In genomic region chr1:78836736-78837135, GRCh38 we compare ENCODE assay signal across 14 cellular contexts.
DNase-seq lines count a peak whose midpoint lies in the region; ATAC-seq and TF ChIP-seq lines count a peak whose summit lies in the region.
"Had no signal": no experiment of that assay in that cellular context is flagged by ENCODE, and none has a peak within 500 bp of the region (broad histone marks: within the 10 kb centered on the region; RNA-seq: fewer than 3 reads in every experiment).

No MANE protein-coding gene starts in this region.

- no peaks in the 10 kb centered on the region for H3K9me3 ChIP-seq in DND-41 (ENCODE audit: insufficient read depth, low read length, severe bottlenecking)
- 0 out of 2 replicates have a peak, but pooled peaks cover 3% of the 10 kb centered on the region for H3K9me3 ChIP-seq in PC-9 (ENCODE audit: insufficient read depth, low read depth)
- H3K9me3 ChIP-seq: esophagus muscularis mucosa had no signal

- CTCF ChIA-PET in PC-9 (lab: Charles Lee): no interaction called here

- H3F3A ChIP-seq in PC-9 (ENCODE audit: insufficient read depth, low read depth): no peaks in the 10 kb centered on the region

- TF ChIP-seq CTCF in DND-41 (IDR thresholded peaks at IDR 0.05; ENCODE audit: borderline replicate concordance, extremely low read depth, low read length, poor library complexity, severe bottlenecking) (no peak), PC-9 (conservative IDR thresholded peaks at IDR 0.05) (no peak), fibroblast of mammary gland (conservative IDR thresholded peaks at IDR 0.05; ENCODE audit: control insufficient read depth, insufficient read depth, low read depth, low read length) (no peak)

- no peak overlapping the region for H3K27ac ChIP-seq in DND-41 (ENCODE audit: low read length)
- H3K27ac ChIP-seq in PC-9: no peak overlapping the region
- H3K27ac ChIP-seq: esophagus muscularis mucosa had no signal

- H3K9me2 ChIP-seq in PC-9 (ENCODE audit: insufficient read depth): no peaks in the 10 kb centered on the region

- ATAC-seq in DND-41 (ENCODE audit: insufficient read depth, low read depth) (peak; percentile 89), GM18858 (IDR thresholded peaks at IDR 0.05; ENCODE audit: unreplicated experiment) (no peak), HG02571 (IDR thresholded peaks at IDR 0.05; ENCODE audit: unreplicated experiment) (no peak)

- intact Hi-C loops in PC-9 (cut with micrococcal nuclease; ENCODE audit: unreplicated experiment): loop anchor here (10.0 kb wide), 1 partner anchor 518 kb away; no protein-coding TSS in a partner anchor

- H3K4me3 ChIP-seq in DND-41 (ENCODE audit: low read depth in 1 of 2, low read length in 2 of 2) (peak overlapping the region in 1 of 2 experiments; percentile 25; a peak in 1 of 4 replicates), PC-9 (no peak overlapping the region), fibroblast of mammary gland (ENCODE audit: control insufficient read depth, low read depth, low read length) (no peak overlapping the region)

- DNase-seq in ACHN (peak; percentile 40), DND-41 (no peak), PC-9 (no peak), fibroblast of mammary gland (ENCODE audit: low read depth) (peak; percentile 13), D341Med (ENCODE audit: low spot score) (no peak), 8988T (no peak)
- DNase-seq: activated CD4-positive, alpha-beta T cell treated with anti-CD3 and anti-CD28 coated beads for 1 hour; activated effector memory CD4-positive, alpha-beta T cell treated with anti-CD3 and anti-CD28 coated beads, Interleukin-2, amount 50 U/mL, for 16 hours; NCI-H1048; NCI-H345; retina had no signal

- H3K4me2 ChIP-seq in DND-41 (ENCODE audit: insufficient read depth, low read length) (peak overlapping the region; percentile 51), PC-9 (peak overlapping the region; percentile 7; the same call in 1 of the 2 replicates)

- in situ Hi-C loops in ACHN (cut with HindIII; ENCODE audit: low pct_ligation_motif_present, low pct_unique_long_range_greater_than_20kb, low sequenced_read_pairs): no loop called here

- H2AFZ ChIP-seq in DND-41 (ENCODE audit: low read depth, low read length): peak overlapping the region; percentile 65
- peak overlapping the region; percentile 56 for H2AFZ ChIP-seq in PC-9

- H3K4me1 ChIP-seq in DND-41 (ENCODE audit: insufficient read depth, low read length): 0 out of 2 replicates have a peak, but pooled peaks cover 6% of the 10 kb centered on the region
- 0 out of 2 replicates have a peak, but pooled peaks cover 3% of the 10 kb centered on the region for H3K4me1 ChIP-seq in PC-9 (replicated peaks; ENCODE audit: insufficient read depth)

- H3K36me3 ChIP-seq in DND-41 (ENCODE audit: insufficient read depth, low read length) (no peaks in the 10 kb centered on the region), PC-9 (ENCODE audit: low read depth) (no peaks in the 10 kb centered on the region)
- H3K36me3 ChIP-seq: esophagus muscularis mucosa had no signal

- H4K20me1 ChIP-seq in DND-41 (ENCODE audit: insufficient read depth, low read length) (no peaks in the 10 kb centered on the region), PC-9 (ENCODE audit: insufficient read depth) (no peaks in the 10 kb centered on the region)

- BruUV-seq in PC-9 (replicated peaks; lab: Mats Ljungman, UMichigan): no TSS peak

- H3K79me2 ChIP-seq in DND-41 (ENCODE audit: insufficient read depth, low read length): no peaks in the 10 kb centered on the region
- H3K79me2 ChIP-seq in PC-9 (ENCODE audit: low read depth): no peaks in the 10 kb centered on the region

- POLR2A ChIA-PET in PC-9 (lab: Charles Lee; ENCODE audit: unreplicated experiment): no interaction called here

- H3K27me3 ChIP-seq in DND-41 (ENCODE audit: insufficient read depth, low read length, poor library complexity) (no peaks in the 10 kb centered on the region), PC-9 (ENCODE audit: insufficient read depth, low read depth) (no peaks in the 10 kb centered on the region)
- H3K27me3 ChIP-seq: esophagus muscularis mucosa had no signal

- no peak overlapping the region for H3K9ac ChIP-seq in DND-41 (ENCODE audit: low read depth, low read length)

Comparison
In these comparisons a context has a peak if more than half of its experiments do, and no peak if none do; other contexts are left out.
1. DNase-seq: peak in ACHN (single experiment) and fibroblast of mammary gland (single experiment); none in DND-41 (single experiment), PC-9 (0 of 2), D341Med (single experiment) and 8988T (single experiment).